In genomic region chr18:76957384-76958355, GRCh38 we compare ENCODE assay signal across 19 cellular contexts.
DNase-seq lines count a peak whose midpoint lies in the region; ATAC-seq, FAIRE-seq and TF ChIP-seq lines count a peak whose summit lies in the region.
"Had no signal": no experiment of that assay in that cellular context is flagged by ENCODE, and none has a peak within 500 bp of the region (broad histone marks: within the 10 kb centered on the region; RNA-seq: fewer than 3 reads in every experiment).

No MANE protein-coding gene starts in this region.

- no TSS peak for BruUV-seq in HepG2 (replicated peaks; lab: Mats Ljungman, UMichigan)

- WGBS in HepG2 (ENCODE audit: low lambda C conversion rate): 96% methylated on average over 17 of the region's 18 CpGs

- no peak overlapping the region for H3K4me3 Mint-ChIP-seq in T-helper 17 cell
- H3K4me3 Mint-ChIP-seq in type B pancreatic cell: peak overlapping the region; percentile 77

- no peak for TF ChIP-seq RAD21 in HepG2 (CRISPR knock-in tag; IDR thresholded peaks at IDR 0.05)

- POLR2A ChIA-PET in HepG2 (lab: Yijun Ruan, JAX): no interaction called here

- H3K4me1 Mint-ChIP-seq in T-helper 17 cell: peaks cover 4% of the 10 kb centered on the region
- H3K4me1 Mint-ChIP-seq in type B pancreatic cell (ENCODE audit: unreplicated experiment): peaks cover 32% of the 10 kb centered on the region

- peak; percentile 42 for DNase-seq in activated CD8-positive, alpha-beta memory T cell treated with anti-CD3 and anti-CD28 coated beads for 24 hours
- DNase-seq in activated CD8-positive, alpha-beta memory T cell treated with anti-CD3 and anti-CD28 coated beads, Interleukin-2, amount 50 U/mL, for 48 hours: no peak
- DNase-seq in T-helper 17 cell: no peak
- no peak for DNase-seq in HepG2 (ENCODE audit: low spot score)
- no peak for DNase-seq in type B pancreatic cell (ENCODE audit: extremely low spot score, unreplicated experiment)
- DNase-seq in RPMI8226: no peak
- DNase-seq in activated CD4-positive, CD25-positive, alpha-beta regulatory T cell (lab: John Stamatoyannopoulos, UW): no peak
- DNase-seq: activated gamma-delta T cell, IMR-90, kidney, mesenchymal stem cell, MG63, NCI-H2029, NCI-H524 treated with DMSO at 0.1 percent for 48 hours, Right ventricle myocardium superior, tibial artery had no signal

- intact Hi-C loops in HepG2 (cut with micrococcal nuclease; ENCODE audit: unreplicated experiment): no loop called here

- H3K9me3 ChIP-seq in T-helper 17 cell (ENCODE audit: control insufficient read depth, low read length, poor library complexity, severe bottlenecking): no peaks in the 10 kb centered on the region
- H3K9me3 ChIP-seq in HepG2 (ENCODE audit: low read length): no peaks in the 10 kb centered on the region
- H3K9me3 ChIP-seq: MG63, tibial artery had no signal

- TF ChIP-seq CTCF in HepG2 (CRISPR knock-in tag; IDR thresholded peaks at IDR 0.05): no peak
- no peak for TF ChIP-seq CTCF in type B pancreatic cell (conservative IDR thresholded peaks at IDR 0.05)

- H4K20me1 ChIP-seq in HepG2 (ENCODE audit: insufficient read depth, low read length): no peaks in the 10 kb centered on the region

- no peak for TF ChIP-seq EP300 in HepG2 (IDR thresholded peaks at IDR 0.05; ENCODE audit: low read depth in 2 of 2, low read length in 2 of 2)
- no peak for TF ChIP-seq EP300 in HepG2 (CRISPR knock-in tag; IDR thresholded peaks at IDR 0.05; ENCODE audit: borderline replicate concordance)

- TF ChIP-seq POLR2A in HepG2 (IDR thresholded peaks at IDR 0.05; ENCODE audit: insufficient read depth in 1 of 2, low read depth in 2 of 2, low read length in 2 of 2): no peak

- H3K4me1 ChIP-seq in HepG2 (ENCODE audit: insufficient read depth, low read length): peaks cover 14% of the 10 kb centered on the region

- no peak overlapping the region for H3K27ac ChIP-seq in HepG2 (ENCODE audit: extremely low read length, insufficient read depth, low read length)
- H3K27ac ChIP-seq: hepatocyte, tibial artery had no signal

- H3K27ac Mint-ChIP-seq in T-helper 17 cell (peak overlapping the region; percentile 83), type B pancreatic cell (peak overlapping the region; percentile 75)

- H3K36me3 ChIP-seq in HepG2 (replicated peaks in 1 of 2; ENCODE audit: control insufficient read depth in 1 of 2, insufficient read depth in 2 of 2, low read length in 2 of 2): peaks cover 8 to 20% of the 10 kb centered on the region in 2 experiments; a peak in 4 of 5 replicates

- ATAC-seq in T-helper 17 cell (no peak), HepG2 (no peak), GM19467 (IDR thresholded peaks at IDR 0.05; ENCODE audit: unreplicated experiment) (no peak)

- in situ Hi-C loops in HepG2 (cut with HindIII; ENCODE audit: extremely low pct_ligation_motif_present, low pct_unique_long_range_greater_than_20kb): no loop called here

- H3K4me3 ChIP-seq in HepG2 (replicated peaks in 1 of 3; ENCODE audit: insufficient read depth in 1 of 3, low read depth in 2 of 3, low read length in 3 of 3): no peak overlapping the region
- H3K4me3 ChIP-seq: hepatocyte, MG63, tibial artery had no signal

- no peaks in the 10 kb centered on the region for H3K27me3 Mint-ChIP-seq in T-helper 17 cell
- H3K27me3 Mint-ChIP-seq in type B pancreatic cell: no peaks in the 10 kb centered on the region

- FAIRE-seq in HepG2 (lab: Jason Lieb, UNC): no peak
- FAIRE-seq: astrocyte, kidney had no signal

- H3K4me2 ChIP-seq in HepG2 (ENCODE audit: low read depth, low read length): no peak overlapping the region
- H3K4me2 ChIP-seq: hepatocyte had no signal

- CTCF ChIA-PET in HepG2 (lab: Yijun Ruan, JAX; ENCODE audit: low intra/inter-chr PET ratio, low total read pairs): no interaction called here

- H3K9me3 Mint-ChIP-seq in type B pancreatic cell: no peaks in the 10 kb centered on the region

- no peaks in the 10 kb centered on the region for H3K27me3 ChIP-seq in HepG2 (ENCODE audit: control insufficient read depth in 1 of 2, insufficient read depth in 2 of 2, low read length in 2 of 2)
- H3K27me3 ChIP-seq: hepatocyte, MG63, tibial artery had no signal

- no peak overlapping the region for H3K9ac ChIP-seq in HepG2 (ENCODE audit: insufficient read depth, low read depth, low read length)

- no peak overlapping the region for H2AFZ ChIP-seq in HepG2 (ENCODE audit: low read length)
- H2AFZ ChIP-seq: hepatocyte had no signal

- H3K36me3 Mint-ChIP-seq in T-helper 17 cell (ENCODE audit: low read depth) (peaks cover 19% of the 10 kb centered on the region), type B pancreatic cell (peaks cover 44% of the 10 kb centered on the region)

- no peaks in the 10 kb centered on the region for H3K79me2 ChIP-seq in HepG2 (ENCODE audit: insufficient read depth, low read length)
- H3K79me2 ChIP-seq: hepatocyte had no signal

TF ChIP-seq in HepG2, 621 proteins besides CTCF, POLR2A, EP300 and RAD21:
- no peak for TF ChIP-seq CREBL2 (CRISPR knock-in tag; IDR thresholded peaks at IDR 0.05; ENCODE audit: borderline replicate concordance)
- no peak for TF ChIP-seq ATF3 (CRISPR knock-in tag; IDR thresholded peaks at IDR 0.05)
- TF ChIP-seq HMG20A (CRISPR knock-in tag; IDR thresholded peaks at IDR 0.05; ENCODE audit: borderline replicate concordance): no peak
- 0 out of 2 replicates have a peak, but pooled peaks have one; percentile 10 for TF ChIP-seq CEBPB (IDR thresholded peaks at IDR 0.05; ENCODE audit: borderline replicate concordance, low read depth, low read length)
